In the genomic region with DNA sequence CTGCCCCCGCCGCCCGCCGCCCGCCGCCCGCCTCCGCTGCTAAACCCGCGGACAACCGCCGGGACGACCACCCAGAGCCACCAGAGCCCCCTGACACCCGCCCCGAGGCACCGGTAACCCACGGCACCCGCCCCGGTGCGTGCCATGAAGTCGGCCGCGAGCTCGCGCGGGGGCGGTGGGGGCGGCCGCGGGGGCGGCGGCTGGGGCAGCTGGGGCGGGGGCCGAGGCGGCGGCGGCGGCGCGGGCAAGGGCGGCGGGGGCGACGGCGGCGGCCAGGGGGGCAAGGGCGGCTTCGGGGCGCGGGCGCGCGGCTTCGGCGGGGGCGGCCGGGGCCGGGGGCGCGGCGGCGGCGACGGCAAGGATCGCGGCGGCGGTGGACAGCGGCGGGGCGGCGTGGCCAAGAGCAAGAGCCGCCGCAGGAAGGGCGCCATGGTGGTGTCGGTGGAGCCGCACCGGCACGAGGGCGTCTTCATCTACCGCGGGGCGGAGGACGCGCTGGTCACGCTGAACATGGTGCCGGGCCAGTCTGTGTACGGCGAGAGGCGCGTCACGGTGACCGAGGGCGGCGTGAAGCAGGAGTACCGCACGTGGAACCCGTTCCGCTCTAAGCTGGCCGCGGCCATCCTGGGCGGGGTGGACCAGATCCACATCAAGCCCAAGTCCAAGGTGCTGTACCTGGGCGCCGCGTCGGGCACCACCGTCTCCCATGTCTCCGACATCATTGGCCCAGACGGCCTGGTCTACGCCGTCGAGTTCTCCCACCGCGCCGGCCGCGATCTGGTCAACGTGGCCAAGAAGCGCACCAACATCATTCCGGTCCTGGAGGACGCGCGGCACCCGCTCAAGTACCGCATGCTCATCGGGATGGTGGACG, we compare ENCODE assay signal across 8 cellular contexts. TPM values are rescaled to one million over a fixed set of nuclear protein-coding genes. Genes with fewer than 3 reads are reported as not detected.
DNase-seq lines count a peak whose midpoint lies in the region; ATAC-seq and TF ChIP-seq lines count a peak whose summit lies in the region.

No MANE protein-coding gene starts in this region.

- TF ChIP-seq EP300 in Ishikawa (IDR thresholded peaks at IDR 0.05; ENCODE audit: borderline replicate concordance): no peak

- no peaks in the 10 kb centered on the region for H3K36me3 Mint-ChIP-seq in neural crest cell (ENCODE audit: low read depth)

- peaks cover 26% of the 10 kb centered on the region for H3K4me1 Mint-ChIP-seq in neural crest cell

- ATAC-seq in HG02588 (IDR thresholded peaks at IDR 0.05; ENCODE audit: unreplicated experiment): no peak
- no peak for ATAC-seq in esophagus mucosa

- H3K9me3 Mint-ChIP-seq in neural crest cell: no peaks in the 10 kb centered on the region

- TF ChIP-seq RAD21 in Ishikawa (IDR thresholded peaks at IDR 0.05; ENCODE audit: low read depth): no peak

- peak overlapping the region; percentile 76 for H3K4me3 Mint-ChIP-seq in neural crest cell

- peaks cover 4% of the 10 kb centered on the region; the same call in 1 of the 2 replicates for H3K9me3 ChIP-seq in BE2C

- H3K4me1 ChIP-seq in BE2C: no peaks in the 10 kb centered on the region; the same call in 1 of the 2 replicates

- peak overlapping the region; percentile 52 for H3K4me3 ChIP-seq in BE2C (ENCODE audit: low read depth, low read length)

- DNase-seq in BE2C (peak; percentile 49), ecto neural progenitor cell (ENCODE audit: low spot score) (peak; percentile 51), neural crest cell (ENCODE audit: low read depth, low spot score) (peak; percentile 9), AML-193 (lab: John Stamatoyannopoulos, UW) (no peak), T1000 (lab: John Stamatoyannopoulos, UW) (no peak)

- H3K27me3 Mint-ChIP-seq in neural crest cell (ENCODE audit: low read depth): peaks cover 17% of the 10 kb centered on the region

- H3K36me3 ChIP-seq in BE2C: no peaks in the 10 kb centered on the region

- H3K27ac Mint-ChIP-seq in neural crest cell (ENCODE audit: unreplicated experiment): no peak overlapping the region

- no peaks in the 10 kb centered on the region for H3K27me3 ChIP-seq in BE2C

- TF ChIP-seq CTCF in BE2C (IDR thresholded peaks at IDR 0.05; ENCODE audit: low read depth, low read length): no peak
- TF ChIP-seq CTCF in neural crest cell (conservative IDR thresholded peaks at IDR 0.05): no peak

TF ChIP-seq in Ishikawa, 13 proteins besides CTCF, POLR2A, EP300 and RAD21:
- TF ChIP-seq, protein P1, sequence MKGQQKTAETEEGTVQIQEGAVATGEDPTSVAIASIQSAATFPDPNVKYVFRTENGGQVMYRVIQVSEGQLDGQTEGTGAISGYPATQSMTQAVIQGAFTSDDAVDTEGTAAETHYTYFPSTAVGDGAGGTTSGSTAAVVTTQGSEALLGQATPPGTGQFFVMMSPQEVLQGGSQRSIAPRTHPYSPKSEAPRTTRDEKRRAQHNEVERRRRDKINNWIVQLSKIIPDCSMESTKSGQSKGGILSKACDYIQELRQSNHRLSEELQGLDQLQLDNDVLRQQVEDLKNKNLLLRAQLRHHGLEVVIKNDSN (IDR thresholded peaks at IDR 0.05): no peak
- TF ChIP-seq NFIC (IDR thresholded peaks at IDR 0.05): no peak
- no peak for TF ChIP-seq TCF12 (IDR thresholded peaks at IDR 0.05; ENCODE audit: low read depth)
- TF ChIP-seq, protein P2, sequence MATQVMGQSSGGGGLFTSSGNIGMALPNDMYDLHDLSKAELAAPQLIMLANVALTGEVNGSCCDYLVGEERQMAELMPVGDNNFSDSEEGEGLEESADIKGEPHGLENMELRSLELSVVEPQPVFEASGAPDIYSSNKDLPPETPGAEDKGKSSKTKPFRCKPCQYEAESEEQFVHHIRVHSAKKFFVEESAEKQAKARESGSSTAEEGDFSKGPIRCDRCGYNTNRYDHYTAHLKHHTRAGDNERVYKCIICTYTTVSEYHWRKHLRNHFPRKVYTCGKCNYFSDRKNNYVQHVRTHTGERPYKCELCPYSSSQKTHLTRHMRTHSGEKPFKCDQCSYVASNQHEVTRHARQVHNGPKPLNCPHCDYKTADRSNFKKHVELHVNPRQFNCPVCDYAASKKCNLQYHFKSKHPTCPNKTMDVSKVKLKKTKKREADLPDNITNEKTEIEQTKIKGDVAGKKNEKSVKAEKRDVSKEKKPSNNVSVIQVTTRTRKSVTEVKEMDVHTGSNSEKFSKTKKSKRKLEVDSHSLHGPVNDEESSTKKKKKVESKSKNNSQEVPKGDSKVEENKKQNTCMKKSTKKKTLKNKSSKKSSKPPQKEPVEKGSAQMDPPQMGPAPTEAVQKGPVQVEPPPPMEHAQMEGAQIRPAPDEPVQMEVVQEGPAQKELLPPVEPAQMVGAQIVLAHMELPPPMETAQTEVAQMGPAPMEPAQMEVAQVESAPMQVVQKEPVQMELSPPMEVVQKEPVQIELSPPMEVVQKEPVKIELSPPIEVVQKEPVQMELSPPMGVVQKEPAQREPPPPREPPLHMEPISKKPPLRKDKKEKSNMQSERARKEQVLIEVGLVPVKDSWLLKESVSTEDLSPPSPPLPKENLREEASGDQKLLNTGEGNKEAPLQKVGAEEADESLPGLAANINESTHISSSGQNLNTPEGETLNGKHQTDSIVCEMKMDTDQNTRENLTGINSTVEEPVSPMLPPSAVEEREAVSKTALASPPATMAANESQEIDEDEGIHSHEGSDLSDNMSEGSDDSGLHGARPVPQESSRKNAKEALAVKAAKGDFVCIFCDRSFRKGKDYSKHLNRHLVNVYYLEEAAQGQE (IDR thresholded peaks at IDR 0.05; ENCODE audit: low read depth): peak; percentile 15; the same call in 1 of the 2 replicates
- TF ChIP-seq ZBTB7A (IDR thresholded peaks at IDR 0.05; ENCODE audit: low read depth): no peak
- TF ChIP-seq, protein P3, sequence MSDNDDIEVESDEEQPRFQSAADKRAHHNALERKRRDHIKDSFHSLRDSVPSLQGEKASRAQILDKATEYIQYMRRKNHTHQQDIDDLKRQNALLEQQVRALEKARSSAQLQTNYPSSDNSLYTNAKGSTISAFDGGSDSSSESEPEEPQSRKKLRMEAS (IDR thresholded peaks at IDR 0.05): peak; percentile 71
TF ChIP-seq in Ishikawa: peak in this region for 2.

RNA-seq across cellular contexts. Expression of a gene that starts 0.5 kb away (rescaled TPM):
- 137 TPM for polyA plus RNA-seq in BE2C (2012; ENCODE audit: insufficient read depth, insufficient read length, low read depth)
- 5.9 and 7.3 TPM in 2 replicates for total RNA-seq in neural crest cell
- not detected for total RNA-seq in esophagus mucosa

RNA-seq across cellular contexts. Expression of a gene that starts 43.3 kb away (rescaled TPM):
- 72.6 TPM for polyA plus RNA-seq in BE2C (2012; ENCODE audit: insufficient read depth, insufficient read length, low read depth)
- total RNA-seq in neural crest cell (82.1 and 87.6 TPM in 2 replicates), esophagus mucosa (73.4 TPM)

RNA-seq across cellular contexts. Expression of a gene that starts 49.6 kb away (rescaled TPM):
- 22.0 TPM for polyA plus RNA-seq in BE2C (2012; ENCODE audit: insufficient read depth, insufficient read length, low read depth)
- total RNA-seq in neural crest cell (121 and 135 TPM in 2 replicates), esophagus mucosa (57.7 TPM)

Comparison
In these comparisons a context has a peak if more than half of its experiments do, and no peak if none do; other contexts are left out.
1. DNase-seq: peak in BE2C (single experiment), ecto neural progenitor cell (single experiment) and neural crest cell (single experiment); none in AML-193 (0 of 2) and T1000 (single experiment).